8 cellular contexts compared by ENCODE assay signal in genomic region chr17:979539-980405, GRCh38. TPM values are rescaled to one million over a fixed set of nuclear protein-coding genes. Genes with fewer than 3 reads are reported as not detected.
DNase-seq lines count a peak whose midpoint lies in the region; ATAC-seq lines count a peak whose summit lies in the region.

Gene NXN, minus strand, starts transcription at chr17:979776.

- H3K9me3 ChIP-seq in NT2/D1 (ENCODE audit: insufficient read depth, low read length): no peaks in the 10 kb centered on the region
- H3K9me3 ChIP-seq in mucosa of rectum (ENCODE audit: control insufficient read depth in 2 of 2, low read length in 2 of 2): no peaks in the 10 kb centered on the region

- H3K4me3 ChIP-seq in NT2/D1 (ENCODE audit: insufficient read length, low read depth) (peak within 1 kb of the TSS; percentile 70), mucosa of rectum (ENCODE audit: low read length in 2 of 2) (peak within 1 kb of the TSS; percentile 60 to 68)

- DNase-seq in A172 (ENCODE audit: low spot score) (peak; percentile 54), NT2/D1 (ENCODE audit: low read depth, low spot score) (peak; percentile 32), activated T-cell treated with anti-CD3 and anti-CD28 coated beads for 24 hours (ENCODE audit: low read depth) (peak; percentile 80), epithelial cell of prostate (ENCODE audit: low read depth, low spot score) (no peak)
- DNase-seq in stimulated activated CD8-positive, alpha-beta memory T cell treated with anti-CD3 and anti-CD28 coated beads, Interleukin-4, amount 100 ng/mL, for 24 hours (ENCODE audit: low read depth): peak; percentile 82

- peak within 1 kb of the TSS; percentile 92 for H3K9ac ChIP-seq in NT2/D1 (ENCODE audit: insufficient read length, low read depth)
- peak within 1 kb of the TSS; percentile 15 to 17 for H3K9ac ChIP-seq in mucosa of rectum (ENCODE audit: low read depth in 1 of 2, low read length in 2 of 2)

- peak; percentile 56 for ATAC-seq in GM18861 (IDR thresholded peaks at IDR 0.05; ENCODE audit: unreplicated experiment)
- peak; percentile 74 for ATAC-seq in HG03175 (IDR thresholded peaks at IDR 0.05; ENCODE audit: unreplicated experiment)

- H3K27me3 ChIP-seq in NT2/D1 (ENCODE audit: insufficient read depth, insufficient read length) (no peaks in the 10 kb centered on the region), mucosa of rectum (ENCODE audit: control insufficient read depth in 2 of 2, insufficient read depth in 2 of 2, low read length in 2 of 2) (peaks cover 12 to 14% of the 10 kb centered on the region in 2 donors)

- peaks cover 19% of the 10 kb centered on the region for H3K36me3 ChIP-seq in NT2/D1 (ENCODE audit: insufficient read depth, insufficient read length, low read length)
- no peaks in the 10 kb centered on the region for H3K36me3 ChIP-seq in mucosa of rectum (ENCODE audit: control insufficient read depth in 2 of 2, insufficient read depth in 2 of 2, low read length in 2 of 2)

- peak within 1 kb of the TSS; percentile 98 for H3K27ac ChIP-seq in epithelial cell of prostate
- H3K27ac ChIP-seq in mucosa of rectum (ENCODE audit: low read depth in 2 of 2, low read length in 2 of 2): peak within 1 kb of the TSS in 1 of 2 donors; percentile 58

- no peaks in the 10 kb centered on the region for H3K4me1 ChIP-seq in NT2/D1 (ENCODE audit: insufficient read depth, insufficient read length)
- H3K4me1 ChIP-seq in mucosa of rectum (ENCODE audit: control insufficient read depth in 2 of 2, insufficient read depth in 2 of 2, low read length in 2 of 2): peaks cover 3 to 6% of the 10 kb centered on the region in 2 donors

RNA-seq across cellular contexts. Expression of gene NXN, which starts in this region (rescaled TPM):
- 4.6 and 7.2 TPM in 2 replicates for total RNA-seq in A172 (2014; rRNA removed; shearing (Covaris generic))
